8 cellular contexts compared by ENCODE assay signal in genomic region chr1:39892611-39893595, GRCh38. TPM values are rescaled to one million over a fixed set of nuclear protein-coding genes. Genes with fewer than 3 reads are reported as not detected.
A peak's percentile ranks its signal among the peaks of the same experiment; 100 is the strongest.
DNase-seq lines count a peak whose midpoint lies in the region; ATAC-seq and TF ChIP-seq lines count a peak whose summit lies in the region.

No MANE protein-coding gene starts in this region.

- H2BK12ac ChIP-seq in mesenchymal stem cell (ENCODE audit: low read length in 2 of 2) = no peak overlapping the region

- H2BK5ac ChIP-seq in mesenchymal stem cell (ENCODE audit: low read depth, low read length, poor library complexity, severe bottlenecking) = no peak overlapping the region

- WGBS in mesenchymal stem cell = 14% methylated on average over 5 of the region's 6 CpGs
- 16% methylated on average over 6 of the region's 6 CpGs for WGBS in suprapubic skin
- WGBS in spleen, 5 donors = 30 to 38% (median 36%) methylated on average over 6 of the region's 6 CpGs

- no peak overlapping the region for H2BK120ac ChIP-seq in mesenchymal stem cell (ENCODE audit: low read depth, low read length)

- H3K9ac ChIP-seq in mesenchymal stem cell (ENCODE audit: low read length) = peak overlapping the region; percentile 11

- H3K23ac ChIP-seq in mesenchymal stem cell (ENCODE audit: low read length in 2 of 2) = no peak overlapping the region

- in situ Hi-C loops in brain microvascular endothelial cell (cut with HindIII; ENCODE audit: low pct_ligation_motif_present, low sequenced_read_pairs) = no loop called here

- no peak overlapping the region for H3K4ac ChIP-seq in mesenchymal stem cell (ENCODE audit: low read depth in 1 of 2, low read length in 2 of 2)

- TF ChIP-seq EP300 in suprapubic skin (IDR thresholded peaks at IDR 0.05) = no peak

- DNase-seq in DMS153 treated with DMSO at 0.1 percent for 48 hours (lab: John Stamatoyannopoulos, UW; ENCODE audit: unreplicated experiment) (peak; percentile 92), NCI-H146 (lab: John Stamatoyannopoulos, UW) (peak; percentile 72), brain microvascular endothelial cell (peak; percentile 56), mesenchymal stem cell (peak; percentile 32), suprapubic skin (ENCODE audit: low spot score in 2 of 2) (no peak), spleen (no peak)

- no peak overlapping the region for H4K91ac ChIP-seq in mesenchymal stem cell (ENCODE audit: low read length)

- H2BK15ac ChIP-seq in mesenchymal stem cell (ENCODE audit: low read depth, poor library complexity, severe bottlenecking) = no peak overlapping the region

- H2AK5ac ChIP-seq in mesenchymal stem cell (ENCODE audit: low read length, severe bottlenecking) = no peak overlapping the region

- H3K4me3 ChIP-seq in brain microvascular endothelial cell (ENCODE audit: low read depth, low read length) (no peak overlapping the region), mesenchymal stem cell (ENCODE audit: insufficient read depth in 1 of 2, low read depth in 1 of 2, low read length in 2 of 2) (peak overlapping the region in 1 of 2 experiments; percentile 13), suprapubic skin (no peak overlapping the region), spleen (no peak overlapping the region)

- no peaks in the 10 kb centered on the region for H3K27me3 ChIP-seq in brain microvascular endothelial cell (replicated peaks)
- peaks cover 4 to 50% of the 10 kb centered on the region in 2 experiments for H3K27me3 ChIP-seq in mesenchymal stem cell (ENCODE audit: control insufficient read depth in 1 of 2, insufficient read depth in 1 of 2, low read length in 2 of 2)
- peaks cover 5% of the 10 kb centered on the region for H3K27me3 ChIP-seq in suprapubic skin
- peaks cover 0 to 55% (median 0%) of the 10 kb centered on the region in 7 donors for H3K27me3 ChIP-seq in spleen (replicated peaks in 1 of 7)

- TF ChIP-seq POLR2A in suprapubic skin (IDR thresholded peaks at IDR 0.05) (no peak), spleen (IDR thresholded peaks at IDR 0.05) (no peak)

- intact Hi-C loops in spleen (cut with DNase I; ENCODE audit: low total_unique reads) = no loop called here

- no peaks in the 10 kb centered on the region for H3K36me3 ChIP-seq in brain microvascular endothelial cell (replicated peaks)
- H3K36me3 ChIP-seq in mesenchymal stem cell (ENCODE audit: control insufficient read depth in 1 of 2, insufficient read depth in 2 of 2, low read depth in 1 of 2, low read length in 2 of 2) = no peaks in the 10 kb centered on the region
- no peaks in the 10 kb centered on the region for H3K36me3 ChIP-seq in suprapubic skin
- no peaks in the 10 kb centered on the region for H3K36me3 ChIP-seq in spleen

- no peaks in the 10 kb centered on the region for H3K79me1 ChIP-seq in mesenchymal stem cell (replicated peaks; ENCODE audit: low read length, poor library complexity, severe bottlenecking)

- H3K27ac ChIP-seq in brain microvascular endothelial cell (no peak overlapping the region), mesenchymal stem cell (ENCODE audit: low read length, poor library complexity, severe bottlenecking) (peak overlapping the region; percentile 37), suprapubic skin (no peak overlapping the region), spleen (no peak overlapping the region)

- H3K18ac ChIP-seq in mesenchymal stem cell (ENCODE audit: low read depth in 1 of 2, low read length in 2 of 2) = no peak overlapping the region

- H3K9me3 ChIP-seq in mesenchymal stem cell (ENCODE audit: control insufficient read depth, low read length) (no peaks in the 10 kb centered on the region), suprapubic skin (no peaks in the 10 kb centered on the region), spleen (no peaks in the 10 kb centered on the region)

- peaks cover 2% of the 10 kb centered on the region for H3K4me1 ChIP-seq in mesenchymal stem cell (ENCODE audit: control insufficient read depth, insufficient read depth, low read depth, low read length)
- H3K4me1 ChIP-seq in suprapubic skin = peaks cover 41% of the 10 kb centered on the region
- H3K4me1 ChIP-seq in spleen = peaks cover 0 to 40% (median 6%) of the 10 kb centered on the region in 6 donors

- no peak overlapping the region for H3K14ac ChIP-seq in mesenchymal stem cell (ENCODE audit: low read length in 2 of 2)

- TF ChIP-seq CTCF in brain microvascular endothelial cell (IDR thresholded peaks at IDR 0.05; ENCODE audit: low read depth, low read length, missing control alignments) (no peak), suprapubic skin (IDR thresholded peaks at IDR 0.05) (no peak), spleen (IDR thresholded peaks at IDR 0.05 in 8 of 11, conservative IDR thresholded peaks at IDR 0.05 in 3 of 11) (no peak)

- no peak overlapping the region for H3K4me2 ChIP-seq in mesenchymal stem cell (ENCODE audit: low read length, poor library complexity, severe bottlenecking)

- no peak overlapping the region for H2AFZ ChIP-seq in mesenchymal stem cell (ENCODE audit: low read depth, low read length)

- H4K8ac ChIP-seq in mesenchymal stem cell (ENCODE audit: low read length) = no peak overlapping the region

- no peak for ATAC-seq in GM18502 (IDR thresholded peaks at IDR 0.05; ENCODE audit: poor library complexity, unreplicated experiment)
- ATAC-seq in GM18520 (IDR thresholded peaks at IDR 0.05; ENCODE audit: unreplicated experiment) = no peak

RNA-seq across cellular contexts. Expression of gene MYCL, which starts 8.8 kb away (rescaled TPM):
- polyA plus RNA-seq in mesenchymal stem cell (2013, experiment 1 of 2) = 0.04 TPM
- polyA plus RNA-seq in mesenchymal stem cell (2013, experiment 2 of 2) = 0.03 TPM
- total RNA-seq in suprapubic skin = 100 to 1,000 TPM in 2 of 4 donors, 10 to 100 TPM in 2; 62.7 to 131 (median 95.1) TPM
- total RNA-seq in spleen = 1 to 10 TPM; 1.0 to 7.3 (median 5.5) TPM
- 1 to 10 TPM in 2 of 3 donors, under 1 TPM in 1; 0.90 to 1.2 (median 1.2) TPM for polyA plus RNA-seq in spleen

RNA-seq across cellular contexts. Expression of gene TRIT1, which starts 9.6 kb away (rescaled TPM):
- 10.1 TPM for polyA plus RNA-seq in mesenchymal stem cell (2013, experiment 1 of 2)
- polyA plus RNA-seq in mesenchymal stem cell (2013, experiment 2 of 2) = 10.4 TPM
- 10 to 100 TPM; 14.1 to 50.7 (median 31.2) TPM for total RNA-seq in suprapubic skin
- 10 to 100 TPM; 13.9 to 21.4 (median 18.3) TPM for total RNA-seq in spleen
- 10 to 100 TPM; 13.0 to 14.7 (median 14.1) TPM for polyA plus RNA-seq in spleen

Comparison
In these comparisons a context has a peak if more than half of its experiments do, and no peak if none do; other contexts are left out.
1. DNase-seq: peak in DMS153 treated with DMSO at 0.1 percent for 48 hours (single experiment), NCI-H146 (single experiment), brain microvascular endothelial cell (single experiment) and mesenchymal stem cell (single experiment); none in suprapubic skin (0 of 2) and spleen (single experiment).
2. RNA of gene MYCL, which starts 8.8 kb away (total RNA-seq): 62.7 to 131 TPM in suprapubic skin; 1.0 to 7.3 TPM in spleen; every median in the first group is over 4 times any median in the second.